Comparison of ENCODE assay signal across 10 cellular contexts in genomic region chr20:37392441-37393195, GRCh38. TPM values are rescaled to one million over a fixed set of nuclear protein-coding genes. Genes with fewer than 3 reads are reported as not detected.
DNase-seq lines count a peak whose midpoint lies in the region; ATAC-seq, FAIRE-seq and TF ChIP-seq lines count a peak whose summit lies in the region.
"Had no signal": no experiment of that assay in that cellular context is flagged by ENCODE, and none has a peak within 500 bp of the region (broad histone marks: within the 10 kb centered on the region; RNA-seq: fewer than 3 reads in every experiment).

No MANE protein-coding gene starts in this region.

- no peak overlapping the region for H3K4me3 ChIP-seq in WERI-Rb-1 (ENCODE audit: low read depth, low read length)
- H3K4me3 ChIP-seq: SJSA1, thyroid gland had no signal

- H3K9me3 ChIP-seq in WERI-Rb-1 (ENCODE audit: severe bottlenecking) = no peaks in the 10 kb centered on the region
- H3K9me3 ChIP-seq: SJSA1, thyroid gland had no signal

- peaks cover 0 to 1% (median 0%) of the 10 kb centered on the region in 7 donors for H3K9me3 Mint-ChIP-seq in CD14-positive monocyte

- peaks cover 14% of the 10 kb centered on the region for H3K4me1 Mint-ChIP-seq in CD14-positive monocyte

- peak overlapping the region; percentile 95 for H3K27ac ChIP-seq in WERI-Rb-1
- H3K27ac ChIP-seq: SJSA1, thyroid gland had no signal

- H3K36me3 ChIP-seq in WERI-Rb-1 = peaks cover 46% of the 10 kb centered on the region

- H3K27me3 ChIP-seq in WERI-Rb-1 (ENCODE audit: insufficient read depth, low read depth, severe bottlenecking) = no peaks in the 10 kb centered on the region
- H3K27me3 ChIP-seq: SJSA1, thyroid gland had no signal

- intact Hi-C loops in CD14-positive monocyte (cut with micrococcal nuclease) = no loop called here

- no peak for FAIRE-seq in GM19239 (lab: Jason Lieb, UNC)

- peaks cover 0 to 7% (median 4%) of the 10 kb centered on the region in 3 donors for H3K27me3 Mint-ChIP-seq in CD14-positive monocyte (ENCODE audit: low read depth in 3 of 3)

- no peak for ATAC-seq in HG03378 (IDR thresholded peaks at IDR 0.05; ENCODE audit: unreplicated experiment)

- TF ChIP-seq CTCF in CD14-positive monocyte (IDR thresholded peaks at IDR 0.05) = peak; percentile 32
- TF ChIP-seq CTCF in WERI-Rb-1 (IDR thresholded peaks at IDR 0.05; ENCODE audit: low read depth, low read length) = peak; percentile 72

- no peak overlapping the region for H3K27ac Mint-ChIP-seq in CD14-positive monocyte

- H3K4me3 Mint-ChIP-seq in CD14-positive monocyte = no peak overlapping the region

- peak; percentile 7 for TF ChIP-seq POLR2A in GM19099 (IDR thresholded peaks at IDR 0.05; ENCODE audit: extremely low read depth, insufficient read length, low read depth)

- peaks cover 16 to 36% of the 10 kb centered on the region in 2 donors for H3K36me3 Mint-ChIP-seq in CD14-positive monocyte

- DNase-seq in CD14-positive monocyte (ENCODE audit: low spot score) (no peak), WERI-Rb-1 (peak; percentile 47), kidney tubule cell (ENCODE audit: low spot score) (peak; percentile 28), NCI-H2081 (lab: John Stamatoyannopoulos, UW) (no peak), SHP77 treated with DMSO at 0.1 percent for 48 hours (lab: John Stamatoyannopoulos, UW) (no peak), GM19239 (ENCODE audit: insufficient read length, low spot score) (no peak)
- DNase-seq: thyroid gland had no signal

RNA-seq across cellular contexts. Expression of gene SRC, which starts 46.7 kb away (rescaled TPM):
- polyA plus RNA-seq in CD14-positive monocyte = 1 to 10 TPM; 4.9 to 6.8 TPM

Comparison
In these comparisons a context has a peak if more than half of its experiments do, and no peak if none do; other contexts are left out.
1. DNase-seq: peak in WERI-Rb-1 (single experiment) and kidney tubule cell (single experiment); none in CD14-positive monocyte (single experiment), NCI-H2081 (0 of 2), SHP77 treated with DMSO at 0.1 percent for 48 hours (single experiment) and GM19239 (single experiment).